In genomic region chr7:116877443-116878217, GRCh38 we compare ENCODE assay signal across 18 cellular contexts. TPM values are rescaled to one million over a fixed set of nuclear protein-coding genes. Genes with fewer than 3 reads are reported as not detected.
DNase-seq lines count a peak whose midpoint lies in the region; ATAC-seq and TF ChIP-seq lines count a peak whose summit lies in the region.
"Had no signal": no experiment of that assay in that cellular context is flagged by ENCODE, and none has a peak within 500 bp of the region (broad histone marks: within the 10 kb centered on the region; RNA-seq: fewer than 3 reads in every experiment).

No MANE protein-coding gene starts in this region.

- H3K4me1 ChIP-seq in left ventricle myocardium inferior (peaks cover 95% of the 10 kb centered on the region), endodermal cell (ENCODE audit: control insufficient read depth, insufficient read depth, low read length) (no peaks in the 10 kb centered on the region), lower lobe of right lung (peaks cover 73% of the 10 kb centered on the region), upper lobe of left lung (peaks cover 49 to 68% (median 59%) of the 10 kb centered on the region in 4 donors)
- H3K4me1 ChIP-seq: BLaER1 had no signal

- TF ChIP-seq CTCF in left ventricle myocardium inferior (IDR thresholded peaks at IDR 0.05; ENCODE audit: borderline replicate concordance) (no peak), endodermal cell (conservative IDR thresholded peaks at IDR 0.05) (no peak), lower lobe of right lung (IDR thresholded peaks at IDR 0.05) (no peak), upper lobe of left lung (IDR thresholded peaks at IDR 0.05) (no peak)
- no peak for TF ChIP-seq CTCF in CD4-positive, alpha-beta T cell (IDR thresholded peaks at IDR 0.05)

- peaks cover 3% of the 10 kb centered on the region for H3K9me3 Mint-ChIP-seq in endodermal cell
- H3K9me3 Mint-ChIP-seq in CD4-positive, alpha-beta T cell, result no peaks in the 10 kb centered on the region
- no peaks in the 10 kb centered on the region for H3K9me3 Mint-ChIP-seq in activated CD4-positive, alpha-beta memory T cell treated with anti-CD3 and anti-CD28 coated beads for 36 hours
- H3K9me3 Mint-ChIP-seq: CD8-positive, alpha-beta T cell had no signal

- no peak overlapping the region for H3K4me3 Mint-ChIP-seq in endodermal cell
- H3K4me3 Mint-ChIP-seq in CD4-positive, alpha-beta T cell, result no peak overlapping the region
- no peak overlapping the region for H3K4me3 Mint-ChIP-seq in activated CD4-positive, alpha-beta memory T cell treated with anti-CD3 and anti-CD28 coated beads for 36 hours
- H3K4me3 Mint-ChIP-seq: CD8-positive, alpha-beta T cell had no signal

- H3K27me3 Mint-ChIP-seq in endodermal cell (ENCODE audit: insufficient read depth), result no peaks in the 10 kb centered on the region
- H3K27me3 Mint-ChIP-seq in CD4-positive, alpha-beta T cell, result no peaks in the 10 kb centered on the region
- no peaks in the 10 kb centered on the region for H3K27me3 Mint-ChIP-seq in activated CD4-positive, alpha-beta memory T cell treated with anti-CD3 and anti-CD28 coated beads for 36 hours

- H3K9ac ChIP-seq in endodermal cell (ENCODE audit: extremely low read depth, low read length, poor library complexity, severe bottlenecking), result no peak overlapping the region
- H3K9ac ChIP-seq: BLaER1, KMS-11 had no signal

- no peak for TF ChIP-seq EP300 in upper lobe of left lung (IDR thresholded peaks at IDR 0.05)

- no peaks in the 10 kb centered on the region for H3K4me1 Mint-ChIP-seq in endodermal cell
- peaks cover 41% of the 10 kb centered on the region for H3K4me1 Mint-ChIP-seq in CD4-positive, alpha-beta T cell (ENCODE audit: low read depth)
- H3K4me1 Mint-ChIP-seq in activated CD4-positive, alpha-beta memory T cell treated with anti-CD3 and anti-CD28 coated beads for 36 hours (ENCODE audit: low read depth), result peaks cover 33% of the 10 kb centered on the region

- H3K36me3 ChIP-seq in left ventricle myocardium inferior, result no peaks in the 10 kb centered on the region
- H3K36me3 ChIP-seq in endodermal cell (ENCODE audit: control insufficient read depth, insufficient read depth, low read length), result peaks cover 18% of the 10 kb centered on the region
- H3K36me3 ChIP-seq in lower lobe of right lung, result no peaks in the 10 kb centered on the region
- no peaks in the 10 kb centered on the region for H3K36me3 ChIP-seq in upper lobe of left lung

- H3K9me3 ChIP-seq in left ventricle myocardium inferior (replicated peaks) (no peaks in the 10 kb centered on the region), endodermal cell (ENCODE audit: control insufficient read depth, low read length) (no peaks in the 10 kb centered on the region), lower lobe of right lung (no peaks in the 10 kb centered on the region), upper lobe of left lung (no peaks in the 10 kb centered on the region)
- H3K9me3 ChIP-seq in CD4-positive, alpha-beta T cell (ENCODE audit: control insufficient read depth, low read length), result no peaks in the 10 kb centered on the region
- H3K9me3 ChIP-seq: A549 had no signal

- no peak overlapping the region for H3K27ac Mint-ChIP-seq in endodermal cell
- no peak overlapping the region for H3K27ac Mint-ChIP-seq in CD4-positive, alpha-beta T cell
- no peak overlapping the region for H3K27ac Mint-ChIP-seq in activated CD4-positive, alpha-beta memory T cell treated with anti-CD3 and anti-CD28 coated beads for 36 hours
- H3K27ac Mint-ChIP-seq: CD8-positive, alpha-beta T cell had no signal

- H3K4me3 ChIP-seq in left ventricle myocardium inferior (peak overlapping the region; percentile 28), endodermal cell (ENCODE audit: low read length) (peak overlapping the region; percentile 54), lower lobe of right lung (peak overlapping the region; percentile 9), upper lobe of left lung (peak overlapping the region in 1 of 4 donors; percentile 13)
- H3K4me3 ChIP-seq: A549, BLaER1 had no signal

- WGBS in endodermal cell (ENCODE audit: insufficient coverage in 1 of 2, insufficient read length in 1 of 2), 2 experiments, result 97% methylated on average over 3 of the region's 3 CpGs
- 77 to 78% methylated on average over 3 of the region's 3 CpGs for WGBS in upper lobe of left lung, 2 donors

- DNase-seq in left ventricle myocardium inferior (no peak), left ventricle myocardium superior (no peak), endodermal cell (no peak), lower lobe of right lung (no peak), upper lobe of left lung (no peak), DMS153 treated with DMSO at 0.1 percent for 48 hours (lab: John Stamatoyannopoulos, UW; ENCODE audit: unreplicated experiment) (no peak)
- DNase-seq in CD4-positive, alpha-beta T cell, result no peak
- DNase-seq in activated CD4-positive, alpha-beta memory T cell treated with anti-CD3 and anti-CD28 coated beads for 36 hours, result no peak
- DNase-seq: CD8-positive, alpha-beta T cell; NCI-H1417; NCI-H187; NCI-H2227 treated with DMSO at 0.1 percent for 48 hours; NCI-H510A treated with DMSO at 0.1 percent for 48 hours; NCI-H82; SIG-M5 had no signal

- H3K27me3 ChIP-seq in left ventricle myocardium inferior (ENCODE audit: low read depth) (no peaks in the 10 kb centered on the region), endodermal cell (ENCODE audit: control insufficient read depth, insufficient read depth, low read length, poor library complexity, severe bottlenecking) (no peaks in the 10 kb centered on the region), lower lobe of right lung (ENCODE audit: low read depth) (no peaks in the 10 kb centered on the region), upper lobe of left lung (no peaks in the 10 kb centered on the region)
- no peaks in the 10 kb centered on the region for H3K27me3 ChIP-seq in CD4-positive, alpha-beta T cell (ENCODE audit: control insufficient read depth, insufficient read depth, low read length)
- H3K27me3 ChIP-seq: BLaER1 had no signal

- no peak for TF ChIP-seq POLR2A in upper lobe of left lung (IDR thresholded peaks at IDR 0.05)

- H3K27ac ChIP-seq in left ventricle myocardium inferior (replicated peaks), result peak overlapping the region; percentile 76
- no peak overlapping the region for H3K27ac ChIP-seq in endodermal cell (ENCODE audit: low read depth, low read length)
- H3K27ac ChIP-seq in lower lobe of right lung, result peak overlapping the region; percentile 9
- H3K27ac ChIP-seq in upper lobe of left lung, result peak overlapping the region; percentile 16 to 75 (median 50)
- H3K27ac ChIP-seq in CD4-positive, alpha-beta T cell (ENCODE audit: low read depth, low read length), result no peak overlapping the region
- H3K27ac ChIP-seq: A549, BLaER1, KMS-11 had no signal

- CTCF ChIA-PET in CD4-positive, alpha-beta T cell (lab: Charles Lee), result no interaction called here
- CTCF ChIA-PET in activated CD4-positive, alpha-beta memory T cell treated with anti-CD3 and anti-CD28 coated beads for 36 hours (lab: Charles Lee), result interaction anchor here (1.9 kb wide), 1 partner anchor 53 kb away, joined by 4 read pairs; no protein-coding TSS in a partner anchor

- POLR2A ChIA-PET in CD4-positive, alpha-beta T cell (lab: Charles Lee), result interaction anchor here (0.7 to 1.4 kb wide), 3 partner anchors 12 to 45 kb away, joined by 3 to 4 read pairs (median 3); no protein-coding TSS in a partner anchor
- POLR2A ChIA-PET in activated CD4-positive, alpha-beta memory T cell treated with anti-CD3 and anti-CD28 coated beads for 36 hours (lab: Charles Lee), result no interaction called here

- H3K36me3 Mint-ChIP-seq in endodermal cell (ENCODE audit: low read depth), result peaks cover 12% of the 10 kb centered on the region
- H3K36me3 Mint-ChIP-seq in CD4-positive, alpha-beta T cell (ENCODE audit: low read depth), result peaks cover 37% of the 10 kb centered on the region
- H3K36me3 Mint-ChIP-seq in activated CD4-positive, alpha-beta memory T cell treated with anti-CD3 and anti-CD28 coated beads for 36 hours, result peaks cover 9% of the 10 kb centered on the region

- ATAC-seq in left ventricle myocardium superior (no peak), lower lobe of right lung (peak in 1 of 2 donors; percentile 4), upper lobe of left lung (ENCODE audit: low FRiP score in 2 of 2) (no peak)
- no peak for ATAC-seq in CD4-positive, alpha-beta T cell (ENCODE audit: poor library complexity)
- ATAC-seq: CD8-positive, alpha-beta T cell had no signal

- intact Hi-C loops in left ventricle myocardium inferior (cut with micrococcal nuclease) (no loop called here), left ventricle myocardium superior (cut with micrococcal nuclease) (no loop called here), lower lobe of right lung (cut with DNase I) (no loop called here)
- intact Hi-C loops in CD4-positive, alpha-beta T cell (cut with DNase I, micrococcal nuclease), result no loop called here
- intact Hi-C loops in activated CD4-positive, alpha-beta memory T cell treated with anti-CD3 and anti-CD28 coated beads for 36 hours (cut with micrococcal nuclease), result no loop called here

RNA-seq across cellular contexts. Expression of gene CAPZA2, which starts 15.2 kb away (rescaled TPM):
- total RNA-seq in left ventricle myocardium inferior, result 313 TPM
- total RNA-seq in left ventricle myocardium superior, result 371 TPM
- total RNA-seq in endodermal cell, result 100 to 1,000 TPM; 127 to 133 TPM
- 88.2 TPM for polyA plus RNA-seq in endodermal cell (2013, experiment 1 of 2)
- polyA plus RNA-seq in endodermal cell (2013, experiment 2 of 2), result 92.9 TPM
- total RNA-seq in lower lobe of right lung, result 261 TPM
- total RNA-seq in upper lobe of left lung, result 100 to 1,000 TPM in 4 of 6 donors, 10 to 100 TPM in 2; 45.1 to 260 (median 168) TPM
- total RNA-seq in CD4-positive, alpha-beta T cell, result 10 to 100 TPM; 93.6 to 96.5 TPM
- 100 to 1,000 TPM; 163 to 176 TPM for total RNA-seq in activated CD4-positive, alpha-beta memory T cell treated with anti-CD3 and anti-CD28 coated beads for 36 hours

Comparison
In these comparisons a context has a peak if more than half of its experiments do, and no peak if none do; other contexts are left out.
1. H3K27ac ChIP-seq: peak in left ventricle myocardium inferior (single experiment), lower lobe of right lung (single experiment) and upper lobe of left lung (4 of 4); none in endodermal cell (single experiment) and CD4-positive, alpha-beta T cell (single experiment).